Comparison of ENCODE assay signal across 9 cellular contexts in genomic region chr11:36507824-36508489, GRCh38. TPM values are rescaled to one million over a fixed set of nuclear protein-coding genes. Genes with fewer than 3 reads are reported as not detected.
DNase-seq lines count a peak whose midpoint lies in the region; ATAC-seq and TF ChIP-seq lines count a peak whose summit lies in the region.
"Had no signal": no experiment of that assay in that cellular context is flagged by ENCODE, and none has a peak within 500 bp of the region (broad histone marks: within the 10 kb centered on the region; RNA-seq: fewer than 3 reads in every experiment).

No MANE protein-coding gene starts in this region.

- H3K4me3 ChIP-seq in GM06990 (replicated peaks; ENCODE audit: low read depth, low read length): peak overlapping the region; percentile 96

- H3K4me1 Mint-ChIP-seq in endothelial cell (ENCODE audit: unreplicated experiment): peaks cover 17% of the 10 kb centered on the region
- peaks cover 13% of the 10 kb centered on the region for H3K4me1 Mint-ChIP-seq in progenitor cell of endocrine pancreas (ENCODE audit: low read depth)

- no peak for TF ChIP-seq CTCF in GM06990 (IDR thresholded peaks at IDR 0.05; ENCODE audit: insufficient read depth, low read length, poor library complexity, severe bottlenecking)
- TF ChIP-seq CTCF in endothelial cell (IDR thresholded peaks at IDR 0.05; ENCODE audit: unreplicated experiment): no peak
- no peak for TF ChIP-seq CTCF in progenitor cell of endocrine pancreas (IDR thresholded peaks at IDR 0.05; ENCODE audit: unreplicated experiment)

- H3K27ac Mint-ChIP-seq in endothelial cell (ENCODE audit: unreplicated experiment): no peak overlapping the region
- no peak overlapping the region for H3K27ac Mint-ChIP-seq in progenitor cell of endocrine pancreas

- H3K36me3 Mint-ChIP-seq in endothelial cell (ENCODE audit: low read depth, unreplicated experiment) (no peaks in the 10 kb centered on the region), progenitor cell of endocrine pancreas (ENCODE audit: insufficient read depth) (peaks cover 4% of the 10 kb centered on the region)

- ATAC-seq in HG03039 (IDR thresholded peaks at IDR 0.05; ENCODE audit: unreplicated experiment): no peak

- H3K9me3 Mint-ChIP-seq in endothelial cell (ENCODE audit: unreplicated experiment): no peaks in the 10 kb centered on the region
- H3K9me3 Mint-ChIP-seq in progenitor cell of endocrine pancreas (ENCODE audit: low read depth): no peaks in the 10 kb centered on the region

- H3K4me3 Mint-ChIP-seq in endothelial cell (ENCODE audit: unreplicated experiment) (peak overlapping the region; percentile 97), progenitor cell of endocrine pancreas (ENCODE audit: low read depth) (peak overlapping the region; percentile 41)

- DNase-seq in GM06990 (ENCODE audit: extremely low read depth, insufficient read length): no peak
- DNase-seq in OCI-M1 (lab: John Stamatoyannopoulos, UW): peak; percentile 40
- DNase-seq in endothelial cell (ENCODE audit: low spot score): no peak
- no peak for DNase-seq in progenitor cell of endocrine pancreas (ENCODE audit: low spot score, unreplicated experiment)
- DNase-seq in putamen (ENCODE audit: low spot score): no peak
- DNase-seq in NCI-H1048 (lab: John Stamatoyannopoulos, UW): no peak
- no peak for DNase-seq in NCI-H345 treated with DMSO at 0.1 percent for 48 hours (lab: John Stamatoyannopoulos, UW; ENCODE audit: unreplicated experiment)
- DNase-seq: NCI-H82 had no signal

- H3K27me3 ChIP-seq in GM06990 (replicated peaks; ENCODE audit: control insufficient read depth, insufficient read depth, low read length): no peaks in the 10 kb centered on the region

- H3K27me3 Mint-ChIP-seq in endothelial cell (ENCODE audit: unreplicated experiment) (peaks cover 6% of the 10 kb centered on the region), progenitor cell of endocrine pancreas (peaks cover 11% of the 10 kb centered on the region)

- no peaks in the 10 kb centered on the region for H3K36me3 ChIP-seq in GM06990 (ENCODE audit: control insufficient read depth, insufficient read depth, low read length)

RNA-seq across cellular contexts. Expression of gene TRAF6, which starts 2.1 kb away (rescaled TPM):
- 20.4 TPM for total RNA-seq in endothelial cell (ENCODE audit: unreplicated experiment)
- total RNA-seq in progenitor cell of endocrine pancreas: 15.1 and 16.9 TPM in 2 replicates

RNA-seq across cellular contexts. Expression of gene RAG1, which starts 59.9 kb away (rescaled TPM):
- total RNA-seq in endothelial cell (ENCODE audit: unreplicated experiment) (3.9 TPM), progenitor cell of endocrine pancreas (0.65 and 1.00 TPM in 2 replicates)
